ENCODE assay signal across 16 cellular contexts in the genomic region with DNA sequence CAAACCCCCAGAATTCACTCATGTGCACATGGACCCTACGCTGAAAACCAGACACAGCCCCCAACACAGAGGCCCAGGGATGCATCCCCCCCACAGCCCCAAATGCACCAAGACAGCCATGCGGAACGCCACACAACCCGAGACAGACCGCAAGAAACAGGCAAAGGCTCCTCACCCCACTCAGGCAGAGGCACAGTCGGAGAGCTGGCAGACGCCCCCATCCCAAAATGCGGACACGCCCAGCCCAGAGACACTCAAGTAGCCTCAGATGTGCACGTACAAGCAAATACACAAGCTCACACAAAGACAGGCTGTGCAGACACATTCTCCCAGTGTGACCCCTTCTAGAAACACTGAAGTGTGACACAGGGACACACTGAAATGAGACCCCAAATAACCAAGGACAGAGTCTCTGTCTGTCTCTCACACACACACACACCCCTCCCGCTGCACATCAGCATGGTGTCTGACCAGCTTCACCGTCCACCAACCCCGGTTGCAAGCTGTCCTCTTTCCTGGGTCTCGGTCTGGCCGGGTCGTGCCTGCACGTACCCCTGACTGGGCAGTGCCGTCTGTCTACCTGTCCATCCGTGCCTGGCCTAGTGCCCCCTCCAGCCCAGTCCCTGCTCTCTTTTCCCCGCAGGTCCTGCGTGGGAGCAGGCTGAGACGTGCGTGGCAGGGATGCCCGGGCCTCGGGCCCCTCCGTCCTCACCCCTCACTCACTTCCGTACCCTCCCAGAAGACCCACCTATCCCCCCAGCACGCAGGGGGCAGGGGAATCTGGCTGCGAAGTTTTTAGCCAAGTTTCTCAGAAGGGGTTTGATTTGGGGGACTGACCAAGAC. TPM values are rescaled to one million over a fixed set of nuclear protein-coding genes. Genes with fewer than 3 reads are reported as not detected.
DNase-seq lines count a peak whose midpoint lies in the region; ATAC-seq, FAIRE-seq and TF ChIP-seq lines count a peak whose summit lies in the region.
"Had no signal": no experiment of that assay in that cellular context is flagged by ENCODE, and none has a peak within 500 bp of the region (broad histone marks: within the 10 kb centered on the region; RNA-seq: fewer than 3 reads in every experiment).

No MANE protein-coding gene starts in this region.

- peaks cover 25% of the 10 kb centered on the region for H3K36me3 Mint-ChIP-seq in T-helper 1 cell treated with Interleukin-12 subunit alpha and Interleukin-12 subunit beta and Interleukin-4 antibody, amounts not matched to agents 30 μg/mL and 1 μg/mL, for 36 hours (ENCODE audit: low read depth)
- H3K36me3 Mint-ChIP-seq in astrocyte (ENCODE audit: low read depth, unreplicated experiment) (peaks cover 2% of the 10 kb centered on the region), natural killer cell (no peaks in the 10 kb centered on the region)

- no peak for FAIRE-seq in astrocyte (lab: Jason Lieb, UNC)

- peaks cover 51% of the 10 kb centered on the region for H3K27me3 ChIP-seq in astrocyte (ENCODE audit: insufficient read depth, low read length)

- no peaks in the 10 kb centered on the region for H3K27me3 Mint-ChIP-seq in T-helper 1 cell treated with Interleukin-12 subunit alpha and Interleukin-12 subunit beta and Interleukin-4 antibody, amounts not matched to agents 30 μg/mL and 1 μg/mL, for 36 hours (ENCODE audit: low read depth)
- H3K27me3 Mint-ChIP-seq in astrocyte (ENCODE audit: low read depth, unreplicated experiment) (peaks cover 30% of the 10 kb centered on the region), natural killer cell (ENCODE audit: low read depth in 2 of 2) (peaks cover 0 to 18% of the 10 kb centered on the region in 2 donors)

- ATAC-seq in natural killer cell = peak in 1 of 3 donors; percentile 7
- ATAC-seq in omental fat pad (ENCODE audit: low FRiP score) = no peak
- ATAC-seq: left ventricle myocardium superior had no signal

- no peaks in the 10 kb centered on the region for H3K79me2 ChIP-seq in astrocyte (ENCODE audit: insufficient read depth, low read length)

- H3K9me3 ChIP-seq in HEK293 (ENCODE audit: control insufficient read depth, insufficient read depth, low read depth, low read length) (no peaks in the 10 kb centered on the region), astrocyte (ENCODE audit: insufficient read depth, low read depth, low read length) (peaks cover 3% of the 10 kb centered on the region)

- H3K36me3 ChIP-seq in HEK293 (ENCODE audit: control insufficient read depth in 2 of 2, insufficient read depth in 1 of 2, low read length in 2 of 2) (peaks cover 0 to 5% of the 10 kb centered on the region in 2 experiments; a peak in 2 of 3 replicates), astrocyte (ENCODE audit: insufficient read depth, low read length) (no peaks in the 10 kb centered on the region)

- no peak for TF ChIP-seq CTCF in HEK293 (tag by site-specific recombination; IDR thresholded peaks at IDR 0.05)
- no peak for TF ChIP-seq CTCF in astrocyte (IDR thresholded peaks at IDR 0.05; ENCODE audit: insufficient read depth, low read depth, low read length)
- TF ChIP-seq CTCF in natural killer cell (IDR thresholded peaks at IDR 0.05) = no peak
- no peak for TF ChIP-seq CTCF in omental fat pad (IDR thresholded peaks at IDR 0.05)

- H3K27ac ChIP-seq in HEK293 (ENCODE audit: extremely low read depth, low read depth, low read length) (no peak overlapping the region), astrocyte (ENCODE audit: low read depth, low read length) (no peak overlapping the region)

- CTCF ChIA-PET in HEK293 (lab: Yijun Ruan, JAX) = interaction anchor here (0.6 to 1.0 kb wide), 3 partner anchors 24 to 121 kb away, joined by 3 to 4 read pairs (median 3); no protein-coding TSS in a partner anchor

- H3K4me3 ChIP-seq in HEK293 (ENCODE audit: low read depth, low read length) = no peak overlapping the region
- H3K4me3 ChIP-seq in astrocyte (ENCODE audit: insufficient read depth, low read depth, low read length) = no peak overlapping the region

- H3K4me3 Mint-ChIP-seq in T-helper 1 cell treated with Interleukin-12 subunit alpha and Interleukin-12 subunit beta and Interleukin-4 antibody, amounts not matched to agents 30 μg/mL and 1 μg/mL, for 36 hours = no peak overlapping the region
- H3K4me3 Mint-ChIP-seq in astrocyte (ENCODE audit: unreplicated experiment) (no peak overlapping the region), natural killer cell (peak overlapping the region; percentile 32)

- intact Hi-C loops in natural killer cell (cut with micrococcal nuclease) = no loop called here
- intact Hi-C loops in head of caudate nucleus (cut with DNase I) = no loop called here

- H3K4me2 ChIP-seq in astrocyte (ENCODE audit: low read length) = no peak overlapping the region

- H3K9me3 Mint-ChIP-seq in T-helper 1 cell treated with Interleukin-12 subunit alpha and Interleukin-12 subunit beta and Interleukin-4 antibody, amounts not matched to agents 30 μg/mL and 1 μg/mL, for 36 hours = no peaks in the 10 kb centered on the region
- H3K9me3 Mint-ChIP-seq in astrocyte (ENCODE audit: unreplicated experiment) = peaks cover 2% of the 10 kb centered on the region
- no peaks in the 10 kb centered on the region for H3K9me3 Mint-ChIP-seq in natural killer cell

- no peak overlapping the region for H2AFZ ChIP-seq in astrocyte (ENCODE audit: low read depth, low read length)

- H3K4me1 ChIP-seq in HEK293 (ENCODE audit: control insufficient read depth, insufficient read depth, low read length) = no peaks in the 10 kb centered on the region
- H3K4me1 ChIP-seq in astrocyte (ENCODE audit: insufficient read depth, low read length) = no peaks in the 10 kb centered on the region

- H4K20me1 ChIP-seq in astrocyte (ENCODE audit: insufficient read depth, low read length) = peaks cover 39% of the 10 kb centered on the region

- POLR2A ChIA-PET in HEK293 (lab: Yijun Ruan, JAX) = interaction anchor here (0.7 to 1.4 kb wide), 3 partner anchors 21 to 43 kb away, joined by 3 to 6 read pairs (median 4); no protein-coding TSS in a partner anchor

- peaks cover 16% of the 10 kb centered on the region for H3K4me1 Mint-ChIP-seq in T-helper 1 cell treated with Interleukin-12 subunit alpha and Interleukin-12 subunit beta and Interleukin-4 antibody, amounts not matched to agents 30 μg/mL and 1 μg/mL, for 36 hours (ENCODE audit: low read depth)
- H3K4me1 Mint-ChIP-seq in astrocyte (ENCODE audit: low read depth, unreplicated experiment) (no peaks in the 10 kb centered on the region), natural killer cell (peaks cover 18 to 26% of the 10 kb centered on the region in 2 donors)

- no peak for DNase-seq in T-helper 1 cell
- no peak for DNase-seq in astrocyte (ENCODE audit: low read depth)
- no peak for DNase-seq in natural killer cell
- DNase-seq in stimulated activated CD4-positive, alpha-beta T cell treated with anti-CD3 and anti-CD28 coated beads, Interleukin-4, amount 100 ng/mL, for 1 hour = no peak
- no peak for DNase-seq in omental fat pad (ENCODE audit: low spot score)
- DNase-seq in head of caudate nucleus = no peak
- DNase-seq: activated CD4-positive, CD25-positive, alpha-beta regulatory T cell; activated effector memory CD4-positive, alpha-beta T cell treated with Interleukin-2 at 50 U/mL for 16 hours; caudate nucleus; left ventricle myocardium superior; NCI-H187; NCI-H82; occipital lobe; trophoblast cell had no signal

- H3K9ac ChIP-seq in astrocyte (ENCODE audit: low read length) = no peak overlapping the region

- peak overlapping the region; percentile 12 for H3K27ac Mint-ChIP-seq in T-helper 1 cell treated with Interleukin-12 subunit alpha and Interleukin-12 subunit beta and Interleukin-4 antibody, amounts not matched to agents 30 μg/mL and 1 μg/mL, for 36 hours
- H3K27ac Mint-ChIP-seq in astrocyte (ENCODE audit: unreplicated experiment) (peak overlapping the region; percentile 59), natural killer cell (peak overlapping the region; percentile 45 to 84)

TF ChIP-seq in HEK293, 187 proteins besides CTCF, POLR2A, EP300 and RAD21:
- TF ChIP-seq KLF8 (tag by site-specific recombination; IDR thresholded peaks at IDR 0.05) (0 out of 2 replicates have a peak, but pooled peaks have one; percentile 44), SCRT1 (tag by site-specific recombination; IDR thresholded peaks at IDR 0.05; ENCODE audit: borderline replicate concordance) (no peak), PATZ1 (tag by site-specific recombination; IDR thresholded peaks at IDR 0.05) (0 out of 2 replicates have a peak, but pooled peaks have one; percentile 22)

RNA-seq across cellular contexts. Expression of gene ERFL, which starts 16.1 kb away (rescaled TPM):
- total RNA-seq in astrocyte (0.36 and 0.41 TPM in 2 replicates), natural killer cell (1 to 10 TPM; 1.1 to 2.1 (median 1.5) TPM), omental fat pad (under 1 TPM in 1 of 4 donors, not detected in 3; 0.25 TPM)
- total RNA-seq: left ventricle myocardium superior, occipital lobe had no signal

RNA-seq across cellular contexts. Expression of gene ARHGEF1, which starts 29.1 kb away (rescaled TPM):
- 69.8 and 73.1 TPM in 2 replicates for total RNA-seq in astrocyte
- 1,000 to 10,000 TPM; 1,177 to 1,409 (median 1,354) TPM for total RNA-seq in natural killer cell
- 100 to 1,000 TPM in 1 of 4 donors, 10 to 100 TPM in 3; 53.1 to 129 (median 72.0) TPM for total RNA-seq in omental fat pad

RNA-seq across cellular contexts. Expression of gene CD79A, which starts 35.0 kb away (rescaled TPM):
- total RNA-seq in astrocyte = 0.30 and 0.41 TPM in 2 replicates
- total RNA-seq in natural killer cell = 10 to 100 TPM in 1 of 3 donors, 1 to 10 TPM in 2; 5.6 to 35.5 (median 6.0) TPM
- total RNA-seq in omental fat pad = 1 to 10 TPM in 1 of 4 donors, under 1 TPM in 1, not detected in 2; 0.72 to 1.8 TPM
- total RNA-seq: left ventricle myocardium superior, occipital lobe had no signal

RNA-seq across cellular contexts. Expression of gene RABAC1, which starts 47.0 kb away (rescaled TPM):
- total RNA-seq in astrocyte (257 and 278 TPM in 2 replicates), natural killer cell (10 to 100 TPM; 76.8 to 100.0 (median 78.4) TPM), omental fat pad (100 to 1,000 TPM; 132 to 192 (median 167) TPM)

RNA-seq across cellular contexts. Expression of gene RPS19, which starts 52.1 kb away (rescaled TPM):
- total RNA-seq in astrocyte (2,868 and 3,078 TPM in 2 replicates), natural killer cell (1,000 to 10,000 TPM; 1,358 to 1,814 (median 1,709) TPM), omental fat pad (100 to 1,000 TPM; 559 to 757 (median 617) TPM)

Comparison
In these comparisons a context has a peak if more than half of its experiments do, and no peak if none do; other contexts are left out.
1. H3K27ac Mint-ChIP-seq: peak in every context shown above with its lines; median percentile 64 in natural killer cell; 59 in astrocyte; 12 in T-helper 1 cell treated with Interleukin-12 subunit alpha and Interleukin-12 subunit beta and Interleukin-4 antibody, amounts not matched to agents 30 μg/mL and 1 μg/mL, for 36 hours.
2. RNA of gene ARHGEF1, which starts 29.1 kb away (total RNA-seq): 1,177 to 1,409 TPM in natural killer cell; 53.1 to 129 TPM in omental fat pad and 69.8 to 73.1 TPM in astrocyte; every median in the first group is over 4 times any median in the second.